In the genomic region with DNA sequence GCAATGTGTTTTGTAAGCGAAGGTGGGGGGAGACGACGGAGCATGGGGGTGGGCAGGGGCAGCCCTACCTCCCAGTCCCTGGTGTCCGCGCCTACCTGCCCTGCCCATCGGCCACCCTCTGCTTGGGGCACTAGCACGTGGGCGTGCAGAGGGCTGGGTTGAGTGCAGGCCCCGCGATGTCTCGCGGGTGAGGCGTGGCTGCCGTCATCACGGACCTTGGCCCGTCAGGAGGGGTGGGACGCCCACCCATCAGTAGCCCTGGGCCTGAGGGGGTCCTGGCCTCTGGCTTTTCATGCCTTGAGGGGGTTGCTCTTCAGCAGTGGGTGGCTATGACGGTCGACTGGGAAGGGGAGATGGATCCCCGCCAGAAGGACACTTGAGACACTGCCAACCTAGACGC, we compare ENCODE assay signal across 1 cellular context.
TF ChIP-seq lines count a peak whose summit lies in the region.

No MANE protein-coding gene starts in this region.

TF ChIP-seq in GM23338, 12 proteins besides CTCF, POLR2A, EP300 and RAD21 (continued from another document):
- TF ChIP-seq ETS1 (IDR thresholded peaks at IDR 0.05) = no peak
- TF ChIP-seq STAT1 (IDR thresholded peaks at IDR 0.05; ENCODE audit: unreplicated experiment) = no peak
- TF ChIP-seq, protein P1, sequence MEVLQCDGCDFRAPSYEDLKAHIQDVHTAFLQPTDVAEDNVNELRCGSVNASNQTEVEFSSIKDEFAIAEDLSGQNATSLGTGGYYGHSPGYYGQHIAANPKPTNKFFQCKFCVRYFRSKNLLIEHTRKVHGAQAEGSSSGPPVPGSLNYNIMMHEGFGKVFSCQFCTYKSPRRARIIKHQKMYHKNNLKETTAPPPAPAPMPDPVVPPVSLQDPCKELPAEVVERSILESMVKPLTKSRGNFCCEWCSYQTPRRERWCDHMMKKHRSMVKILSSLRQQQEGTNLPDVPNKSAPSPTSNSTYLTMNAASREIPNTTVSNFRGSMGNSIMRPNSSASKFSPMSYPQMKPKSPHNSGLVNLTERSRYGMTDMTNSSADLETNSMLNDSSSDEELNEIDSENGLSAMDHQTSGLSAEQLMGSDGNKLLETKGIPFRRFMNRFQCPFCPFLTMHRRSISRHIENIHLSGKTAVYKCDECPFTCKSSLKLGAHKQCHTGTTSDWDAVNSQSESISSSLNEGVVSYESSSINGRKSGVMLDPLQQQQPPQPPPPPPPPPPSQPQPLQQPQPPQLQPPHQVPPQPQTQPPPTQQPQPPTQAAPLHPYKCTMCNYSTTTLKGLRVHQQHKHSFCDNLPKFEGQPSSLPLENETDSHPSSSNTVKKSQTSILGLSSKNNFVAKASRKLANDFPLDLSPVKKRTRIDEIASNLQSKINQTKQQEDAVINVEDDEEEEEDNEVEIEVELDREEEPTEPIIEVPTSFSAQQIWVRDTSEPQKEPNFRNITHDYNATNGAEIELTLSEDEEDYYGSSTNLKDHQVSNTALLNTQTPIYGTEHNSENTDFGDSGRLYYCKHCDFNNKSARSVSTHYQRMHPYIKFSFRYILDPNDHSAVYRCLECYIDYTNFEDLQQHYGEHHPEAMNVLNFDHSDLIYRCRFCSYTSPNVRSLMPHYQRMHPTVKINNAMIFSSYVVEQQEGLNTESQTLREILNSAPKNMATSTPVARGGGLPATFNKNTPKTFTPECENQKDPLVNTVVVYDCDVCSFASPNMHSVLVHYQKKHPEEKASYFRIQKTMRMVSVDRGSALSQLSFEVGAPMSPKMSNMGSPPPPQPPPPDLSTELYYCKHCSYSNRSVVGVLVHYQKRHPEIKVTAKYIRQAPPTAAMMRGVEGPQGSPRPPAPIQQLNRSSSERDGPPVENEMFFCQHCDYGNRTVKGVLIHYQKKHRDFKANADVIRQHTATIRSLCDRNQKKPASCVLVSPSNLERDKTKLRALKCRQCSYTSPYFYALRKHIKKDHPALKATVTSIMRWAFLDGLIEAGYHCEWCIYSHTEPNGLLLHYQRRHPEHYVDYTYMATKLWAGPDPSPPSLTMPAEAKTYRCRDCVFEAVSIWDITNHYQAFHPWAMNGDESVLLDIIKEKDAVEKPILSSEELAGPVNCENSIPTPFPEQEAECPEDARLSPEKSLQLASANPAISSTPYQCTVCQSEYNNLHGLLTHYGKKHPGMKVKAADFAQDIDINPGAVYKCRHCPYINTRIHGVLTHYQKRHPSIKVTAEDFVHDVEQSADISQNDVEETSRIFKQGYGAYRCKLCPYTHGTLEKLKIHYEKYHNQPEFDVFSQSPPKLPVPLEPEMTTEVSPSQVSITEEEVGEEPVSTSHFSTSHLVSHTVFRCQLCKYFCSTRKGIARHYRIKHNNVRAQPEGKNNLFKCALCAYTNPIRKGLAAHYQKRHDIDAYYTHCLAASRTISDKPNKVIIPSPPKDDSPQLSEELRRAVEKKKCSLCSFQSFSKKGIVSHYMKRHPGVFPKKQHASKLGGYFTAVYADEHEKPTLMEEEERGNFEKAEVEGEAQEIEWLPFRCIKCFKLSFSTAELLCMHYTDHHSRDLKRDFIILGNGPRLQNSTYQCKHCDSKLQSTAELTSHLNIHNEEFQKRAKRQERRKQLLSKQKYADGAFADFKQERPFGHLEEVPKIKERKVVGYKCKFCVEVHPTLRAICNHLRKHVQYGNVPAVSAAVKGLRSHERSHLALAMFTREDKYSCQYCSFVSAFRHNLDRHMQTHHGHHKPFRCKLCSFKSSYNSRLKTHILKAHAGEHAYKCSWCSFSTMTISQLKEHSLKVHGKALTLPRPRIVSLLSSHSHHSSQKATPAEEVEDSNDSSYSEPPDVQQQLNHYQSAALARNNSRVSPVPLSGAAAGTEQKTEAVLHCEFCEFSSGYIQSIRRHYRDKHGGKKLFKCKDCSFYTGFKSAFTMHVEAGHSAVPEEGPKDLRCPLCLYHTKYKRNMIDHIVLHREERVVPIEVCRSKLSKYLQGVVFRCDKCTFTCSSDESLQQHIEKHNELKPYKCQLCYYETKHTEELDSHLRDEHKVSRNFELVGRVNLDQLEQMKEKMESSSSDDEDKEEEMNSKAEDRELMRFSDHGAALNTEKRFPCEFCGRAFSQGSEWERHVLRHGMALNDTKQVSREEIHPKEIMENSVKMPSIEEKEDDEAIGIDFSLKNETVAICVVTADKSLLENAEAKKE (CRISPR knock-in tag; IDR thresholded peaks at IDR 0.05) = no peak
- no peak for TF ChIP-seq NANOG (IDR thresholded peaks at IDR 0.05; ENCODE audit: borderline replicate concordance)
- TF ChIP-seq EZH2 (IDR thresholded peaks at IDR 0.05; ENCODE audit: low read depth, unreplicated experiment) = no peak
- TF ChIP-seq POLR2AphosphoS5 (IDR thresholded peaks at IDR 0.05; ENCODE audit: low read depth) = no peak
- TF ChIP-seq ZNF331 (CRISPR knock-in tag; IDR thresholded peaks at IDR 0.05; ENCODE audit: low read depth) = no peak
- TF ChIP-seq CREB1 (CRISPR knock-in tag; IDR thresholded peaks at IDR 0.05; ENCODE audit: low read depth) = no peak
- no peak for TF ChIP-seq JUNB (IDR thresholded peaks at IDR 0.05; ENCODE audit: unreplicated experiment)
- no peak for TF ChIP-seq ZNF114 (CRISPR knock-in tag; IDR thresholded peaks at IDR 0.05)
- TF ChIP-seq EZH2phosphoT487 (IDR thresholded peaks at IDR 0.05; ENCODE audit: unreplicated experiment) = no peak
